In the genomic region with DNA sequence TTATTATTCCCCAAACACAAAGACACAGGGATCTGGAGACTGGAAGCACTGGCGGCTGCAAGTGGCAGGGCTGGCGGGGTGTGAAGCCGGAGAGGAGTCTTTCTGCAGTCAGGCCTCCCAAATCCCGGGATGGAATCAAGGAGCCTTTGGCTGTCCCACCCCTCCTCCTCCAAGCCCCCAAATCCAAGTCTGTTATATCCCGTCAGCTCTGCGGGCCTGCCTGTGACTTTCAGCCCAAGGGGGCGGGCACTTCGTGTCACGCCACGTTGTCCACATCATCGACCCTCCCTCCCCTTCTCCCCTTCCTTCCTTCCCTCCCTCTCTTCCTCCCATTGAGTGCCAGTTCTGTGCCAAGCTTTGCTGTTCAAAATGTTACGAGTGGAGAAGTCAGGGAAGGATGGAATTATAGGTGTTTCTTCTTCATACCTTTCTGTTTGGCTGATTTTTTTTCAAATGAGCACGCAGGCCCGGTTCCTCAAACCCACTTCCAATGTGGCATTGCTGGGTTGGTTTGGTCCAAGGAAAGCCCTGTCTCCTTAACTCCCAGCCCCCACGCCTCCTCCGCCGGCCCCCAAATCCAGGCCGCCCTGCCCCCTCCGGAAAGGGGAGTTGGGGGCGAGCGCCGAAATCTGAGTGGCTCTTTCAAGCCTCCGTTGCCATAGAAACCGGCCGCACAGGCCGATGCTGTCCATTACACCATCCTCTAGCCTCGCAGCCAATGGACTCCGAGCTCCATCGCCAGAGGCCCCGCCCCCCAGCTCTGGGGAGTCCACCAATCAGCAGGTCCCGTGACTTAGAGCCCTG, we compare ENCODE assay signal across 8 cellular contexts. TPM values are rescaled to one million over a fixed set of nuclear protein-coding genes. Genes with fewer than 3 reads are reported as not detected.
DNase-seq lines count a peak whose midpoint lies in the region; ATAC-seq and TF ChIP-seq lines count a peak whose summit lies in the region.

No MANE protein-coding gene starts in this region.

- intact Hi-C loops in Right ventricle myocardium inferior (cut with DNase I), result loop anchor here (2.0 kb wide), 1 partner anchor 13 kb away; a partner anchor contains a TSS

- in situ Hi-C loops in SK-MEL-5 (cut with HindIII; ENCODE audit: low pct_unique_long_range_greater_than_20kb, low sequenced_read_pairs), result no loop called here

- H3K27me3 Mint-ChIP-seq in IgD-negative memory B cell, result no peaks in the 10 kb centered on the region
- H3K27me3 Mint-ChIP-seq in activated naive CD8-positive, alpha-beta T cell treated with anti-CD3 and anti-CD28 coated beads for 36 hours, result no peaks in the 10 kb centered on the region

- H3K4me3 Mint-ChIP-seq in IgD-negative memory B cell, result peak overlapping the region; percentile 76 to 94 (median 88)
- peak overlapping the region; percentile 81 for H3K4me3 Mint-ChIP-seq in activated naive CD8-positive, alpha-beta T cell treated with anti-CD3 and anti-CD28 coated beads for 36 hours

- H3K4me3 ChIP-seq in thoracic aorta, result peak overlapping the region; percentile 75

- no peaks in the 10 kb centered on the region for H3K27me3 ChIP-seq in thoracic aorta (replicated peaks; ENCODE audit: insufficient read depth)

- H3K36me3 ChIP-seq in thoracic aorta, result no peaks in the 10 kb centered on the region

- no peaks in the 10 kb centered on the region for H3K9me3 ChIP-seq in thoracic aorta

- ATAC-seq in GM21529 (IDR thresholded peaks at IDR 0.05; ENCODE audit: unreplicated experiment) (peak; percentile 99), Right ventricle myocardium inferior (peak; percentile 100), omental fat pad (ENCODE audit: low FRiP score) (peak; percentile 99), thoracic aorta (ENCODE audit: insufficient number of reproducible peaks, low FRiP score, low read depth) (peak; percentile 96)

- peaks cover 1% of the 10 kb centered on the region for H3K36me3 Mint-ChIP-seq in IgD-negative memory B cell
- no peaks in the 10 kb centered on the region for H3K36me3 Mint-ChIP-seq in activated naive CD8-positive, alpha-beta T cell treated with anti-CD3 and anti-CD28 coated beads for 36 hours

- H3K4me1 Mint-ChIP-seq in IgD-negative memory B cell, result peaks cover 10 to 20% (median 15%) of the 10 kb centered on the region in 3 donors
- peaks cover 10% of the 10 kb centered on the region for H3K4me1 Mint-ChIP-seq in activated naive CD8-positive, alpha-beta T cell treated with anti-CD3 and anti-CD28 coated beads for 36 hours

- H3K27ac ChIP-seq in thoracic aorta, result peak overlapping the region; percentile 85 to 88

- no peak for TF ChIP-seq CTCF in omental fat pad (IDR thresholded peaks at IDR 0.05)
- TF ChIP-seq CTCF in thoracic aorta (IDR thresholded peaks at IDR 0.05), result no peak

- H3K9me3 Mint-ChIP-seq in IgD-negative memory B cell, result no peaks in the 10 kb centered on the region
- no peaks in the 10 kb centered on the region for H3K9me3 Mint-ChIP-seq in activated naive CD8-positive, alpha-beta T cell treated with anti-CD3 and anti-CD28 coated beads for 36 hours

- H3K4me1 ChIP-seq in thoracic aorta (ENCODE audit: control insufficient read depth in 1 of 2, low read depth in 2 of 2), result peaks cover 6 to 17% of the 10 kb centered on the region in 2 donors

- DNase-seq in DMS114 treated with DMSO at 0.1 percent for 48 hours (lab: John Stamatoyannopoulos, UW; ENCODE audit: unreplicated experiment) (peak; percentile 87), SK-MEL-5 (ENCODE audit: low read depth, low spot score) (peak; percentile 99), Right ventricle myocardium inferior (ENCODE audit: missing footprints) (peak; percentile 98), omental fat pad (ENCODE audit: low spot score) (peak; percentile 92), thoracic aorta (ENCODE audit: low spot score) (peak; percentile 99)
- DNase-seq in activated naive CD8-positive, alpha-beta T cell treated with anti-CD3 and anti-CD28 coated beads for 36 hours, result peak; percentile 93

- peak overlapping the region; percentile 80 to 92 (median 88) for H3K27ac Mint-ChIP-seq in IgD-negative memory B cell
- H3K27ac Mint-ChIP-seq in activated naive CD8-positive, alpha-beta T cell treated with anti-CD3 and anti-CD28 coated beads for 36 hours, result peak overlapping the region; percentile 46

RNA-seq across cellular contexts. Expression of a gene that starts 12.7 kb away (rescaled TPM):
- polyA plus RNA-seq in IgD-negative memory B cell, result 16.7 TPM
- total RNA-seq in SK-MEL-5 (2014; rRNA removed; shearing (Covaris generic)), result 25.5 and 29.7 TPM in 2 replicates
- 28.3 and 33.4 TPM in 2 replicates for polyA plus RNA-seq in SK-MEL-5 (2015; cell fraction: cytosol; rRNA removed)
- 27.1 and 31.9 TPM in 2 replicates for polyA plus RNA-seq in SK-MEL-5 (2015; cell fraction: nucleus; rRNA removed)
- total RNA-seq in activated naive CD8-positive, alpha-beta T cell treated with anti-CD3 and anti-CD28 coated beads for 36 hours, result 10 to 100 TPM; 23.3 to 24.5 TPM
- 11.0 TPM for total RNA-seq in Right ventricle myocardium inferior
- 10 to 100 TPM; 10.5 to 20.1 (median 12.6) TPM for total RNA-seq in omental fat pad
- total RNA-seq in thoracic aorta, result 10 to 100 TPM; 14.4 to 19.5 TPM

RNA-seq across cellular contexts. Expression of a gene that starts 15.3 kb away (rescaled TPM):
- 1.9 TPM for polyA plus RNA-seq in IgD-negative memory B cell
- total RNA-seq in SK-MEL-5 (2014; rRNA removed; shearing (Covaris generic)), result 3.1 and 3.9 TPM in 2 replicates
- 30.3 and 31.9 TPM in 2 replicates for polyA plus RNA-seq in SK-MEL-5 (2015; cell fraction: cytosol; rRNA removed)
- polyA plus RNA-seq in SK-MEL-5 (2015; cell fraction: nucleus; rRNA removed), result 27.6 and 38.8 TPM in 2 replicates
- total RNA-seq in activated naive CD8-positive, alpha-beta T cell treated with anti-CD3 and anti-CD28 coated beads for 36 hours, result 10 to 100 TPM; 13.1 to 13.3 TPM
- total RNA-seq in Right ventricle myocardium inferior, result 16.5 TPM
- total RNA-seq in omental fat pad, result 1 to 10 TPM; 2.0 to 3.3 (median 2.5) TPM
- total RNA-seq in thoracic aorta, result 1 to 10 TPM; 3.9 to 5.4 TPM

RNA-seq across cellular contexts. Expression of a gene that starts 19.5 kb away (rescaled TPM):
- 1.1 TPM for polyA plus RNA-seq in IgD-negative memory B cell
- total RNA-seq in SK-MEL-5 (2014; rRNA removed; shearing (Covaris generic)), result 1.6 and 1.7 TPM in 2 replicates
- polyA plus RNA-seq in SK-MEL-5 (2015; cell fraction: cytosol; rRNA removed), result 3.0 and 6.1 TPM in 2 replicates
- polyA plus RNA-seq in SK-MEL-5 (2015; cell fraction: nucleus; rRNA removed), result 23.7 and 34.1 TPM in 2 replicates
- 1 to 10 TPM; 7.5 to 7.8 TPM for total RNA-seq in activated naive CD8-positive, alpha-beta T cell treated with anti-CD3 and anti-CD28 coated beads for 36 hours
- 5.4 TPM for total RNA-seq in Right ventricle myocardium inferior
- total RNA-seq in omental fat pad, result 1 to 10 TPM; 1.4 to 3.0 (median 1.9) TPM
- 1 to 10 TPM in 1 of 2 donors, under 1 TPM in 1; 0.92 to 6.2 TPM for total RNA-seq in thoracic aorta

RNA-seq across cellular contexts. Expression of a gene that starts 36.9 kb away (rescaled TPM):
- 6.2 TPM for polyA plus RNA-seq in IgD-negative memory B cell
- 38.2 and 41.8 TPM in 2 replicates for total RNA-seq in SK-MEL-5 (2014; rRNA removed; shearing (Covaris generic))
- 115 and 130 TPM in 2 replicates for polyA plus RNA-seq in SK-MEL-5 (2015; cell fraction: cytosol; rRNA removed)
- polyA plus RNA-seq in SK-MEL-5 (2015; cell fraction: nucleus; rRNA removed), result 52.2 and 57.2 TPM in 2 replicates
- total RNA-seq in activated naive CD8-positive, alpha-beta T cell treated with anti-CD3 and anti-CD28 coated beads for 36 hours, result 10 to 100 TPM; 11.2 to 12.6 TPM
- total RNA-seq in Right ventricle myocardium inferior (19.8 TPM), omental fat pad (10 to 100 TPM; 12.6 to 19.1 (median 15.8) TPM), thoracic aorta (10 to 100 TPM; 25.1 to 56.9 TPM)

RNA-seq across cellular contexts. Expression of a gene that starts 52.5 kb away (rescaled TPM):
- polyA plus RNA-seq in IgD-negative memory B cell, result not detected
- not detected in 2 replicates for total RNA-seq in SK-MEL-5 (2014; rRNA removed; shearing (Covaris generic))
- polyA plus RNA-seq in SK-MEL-5 (2015; cell fraction: cytosol; rRNA removed), result not detected in 2 replicates
- not detected in 2 replicates for polyA plus RNA-seq in SK-MEL-5 (2015; cell fraction: nucleus; rRNA removed)
- total RNA-seq in activated naive CD8-positive, alpha-beta T cell treated with anti-CD3 and anti-CD28 coated beads for 36 hours, result not detected
- total RNA-seq in Right ventricle myocardium inferior (not detected), omental fat pad (1 to 10 TPM; 1.5 to 9.2 (median 2.0) TPM), thoracic aorta (not detected)

Comparison
In these comparisons a context has a peak if more than half of its experiments do, and no peak if none do; other contexts are left out.
1. Peak in every context shown above with its lines: DNase-seq, ATAC-seq, H3K4me3 ChIP-seq and H3K27ac ChIP-seq.